In the genomic region with DNA sequence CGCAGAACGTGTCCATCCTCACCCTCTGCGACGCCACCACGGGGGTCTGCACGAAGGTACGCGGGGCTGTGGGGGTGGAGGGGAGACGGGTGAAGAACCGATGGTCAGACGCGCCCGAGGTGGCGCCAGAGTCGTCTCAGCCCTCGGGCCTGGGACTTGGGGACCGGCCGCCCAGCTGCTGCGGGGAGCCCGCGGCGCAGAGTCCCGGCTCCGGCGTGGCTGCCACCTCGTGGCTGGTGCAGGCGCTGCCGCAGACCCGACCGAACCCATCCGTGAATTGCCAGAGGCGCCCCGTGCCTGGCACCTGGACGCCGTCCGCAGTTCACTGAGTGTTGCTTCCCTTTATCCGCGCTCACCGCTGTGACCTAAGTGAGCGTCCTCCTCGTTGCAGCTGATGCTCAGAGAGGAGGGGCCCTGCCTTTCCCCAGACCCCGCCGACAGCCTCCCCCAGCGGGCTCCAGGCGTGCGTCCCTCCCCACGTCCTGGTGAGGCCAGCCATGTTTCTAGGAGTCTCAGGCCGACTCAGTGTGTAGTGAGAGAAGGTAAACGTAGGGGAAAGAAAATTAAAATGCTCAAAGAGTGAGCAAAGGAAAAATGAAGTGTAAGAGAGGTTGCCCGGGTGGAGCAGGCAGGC, we compare ENCODE assay signal across 9 cellular contexts.
DNase-seq lines count a peak whose midpoint lies in the region; ATAC-seq and TF ChIP-seq lines count a peak whose summit lies in the region.
"Had no signal": no experiment of that assay in that cellular context is flagged by ENCODE, and none has a peak within 500 bp of the region (broad histone marks: within the 10 kb centered on the region; RNA-seq: fewer than 3 reads in every experiment).

No MANE protein-coding gene starts in this region.

- POLR2A ChIA-PET in A673 (lab: Charles Lee; ENCODE audit: low non-redundant PET), result no interaction called here

- H3K27me3 ChIP-seq in A673 (replicated peaks; ENCODE audit: insufficient read depth, low read depth, low read length, poor library complexity) (peaks cover 42% of the 10 kb centered on the region), right lobe of liver (no peaks in the 10 kb centered on the region)

- H3K4me3 Mint-ChIP-seq in activated naive CD8-positive, alpha-beta T cell treated with anti-CD3 and anti-CD28 coated beads for 36 hours, result no peak overlapping the region
- H3K4me3 Mint-ChIP-seq: activated naive CD4-positive, alpha-beta T cell treated with anti-CD3 and anti-CD28 coated beads, Interleukin-2, amount 10 ng/mL, durations not matched to agents 7 days and 5 days had no signal

- H3K36me3 Mint-ChIP-seq in activated naive CD8-positive, alpha-beta T cell treated with anti-CD3 and anti-CD28 coated beads for 36 hours, result no peaks in the 10 kb centered on the region
- H3K36me3 Mint-ChIP-seq: activated naive CD4-positive, alpha-beta T cell treated with anti-CD3 and anti-CD28 coated beads, Interleukin-2, amount 10 ng/mL, durations not matched to agents 7 days and 5 days had no signal

- no peak for TF ChIP-seq POLR2A in right lobe of liver (IDR thresholded peaks at IDR 0.05)

- H3K9me3 ChIP-seq in A673 (ENCODE audit: low read depth, low read length, poor library complexity, severe bottlenecking) (no peaks in the 10 kb centered on the region), right lobe of liver (no peaks in the 10 kb centered on the region)

- CTCF ChIA-PET in A673 (lab: Charles Lee), result no interaction called here

- H3K27ac Mint-ChIP-seq in activated naive CD8-positive, alpha-beta T cell treated with anti-CD3 and anti-CD28 coated beads for 36 hours, result no peak overlapping the region
- H3K27ac Mint-ChIP-seq: activated naive CD4-positive, alpha-beta T cell treated with anti-CD3 and anti-CD28 coated beads, Interleukin-2, amount 10 ng/mL, durations not matched to agents 7 days and 5 days had no signal

- H3K4me1 ChIP-seq in A673 (ENCODE audit: insufficient read depth, low read length, poor library complexity, severe bottlenecking) (no peaks in the 10 kb centered on the region), right lobe of liver (no peaks in the 10 kb centered on the region)

- H3K36me3 ChIP-seq in A673 (ENCODE audit: insufficient read depth, low read length, poor library complexity, severe bottlenecking) (no peaks in the 10 kb centered on the region), right lobe of liver (no peaks in the 10 kb centered on the region)

- BruUV-seq in A673 (replicated peaks; lab: Mats Ljungman, UMichigan), result no TSS peak

- H3K4me3 ChIP-seq in A673 (ENCODE audit: low read depth, low read length, poor library complexity, severe bottlenecking) (no peak overlapping the region), right lobe of liver (no peak overlapping the region)

- DNase-seq in A673 (ENCODE audit: low spot score) (peak; percentile 7), GM20000 (ENCODE audit: low spot score) (peak; percentile 45), right lobe of liver (peak in 1 of 3 donors; percentile 36), AG08395 (ENCODE audit: low spot score) (no peak), NCI-H2029 (lab: John Stamatoyannopoulos, UW) (no peak), NCI-H446 treated with DMSO at 0.1 percent for 48 hours (lab: John Stamatoyannopoulos, UW) (no peak)
- DNase-seq in activated naive CD8-positive, alpha-beta T cell treated with anti-CD3 and anti-CD28 coated beads for 36 hours, result peak; percentile 38
- DNase-seq: activated naive CD4-positive, alpha-beta T cell treated with anti-CD3 and anti-CD28 coated beads, Interleukin-2, amount 10 ng/mL, durations not matched to agents 7 days and 5 days had no signal

- no peak overlapping the region for H3K27ac ChIP-seq in A673 (ENCODE audit: low read depth, low read length, poor library complexity, severe bottlenecking)
- H3K27ac ChIP-seq in right lobe of liver, result no peak overlapping the region

- H3K9me3 Mint-ChIP-seq in activated naive CD8-positive, alpha-beta T cell treated with anti-CD3 and anti-CD28 coated beads for 36 hours, result no peaks in the 10 kb centered on the region
- H3K9me3 Mint-ChIP-seq: activated naive CD4-positive, alpha-beta T cell treated with anti-CD3 and anti-CD28 coated beads, Interleukin-2, amount 10 ng/mL, durations not matched to agents 7 days and 5 days had no signal

- H3K27me3 Mint-ChIP-seq in activated naive CD8-positive, alpha-beta T cell treated with anti-CD3 and anti-CD28 coated beads for 36 hours, result peaks cover 30% of the 10 kb centered on the region

- intact Hi-C loops in A673 (cut with micrococcal nuclease; ENCODE audit: unreplicated experiment) (no loop called here), right lobe of liver (cut with DNase I) (no loop called here)

- WGBS in right lobe of liver (ENCODE audit: insufficient coverage, low coverage, low lambda C conversion rate, missing lambda C conversion rate), result 33% methylated on average over 13 of the region's 50 CpGs

- TF ChIP-seq CTCF in A673 (conservative IDR thresholded peaks at IDR 0.05; ENCODE audit: low read depth, low read length) (peak; percentile 50), GM20000 (IDR thresholded peaks at IDR 0.05; ENCODE audit: extremely low read depth, missing control alignments) (no peak), right lobe of liver (IDR thresholded peaks at IDR 0.05) (peak in 3 of 4 donors; percentile 25 to 53 (median 41))

- ATAC-seq in right lobe of liver (peak; percentile 64 to 84 (median 74)), HG03108 (IDR thresholded peaks at IDR 0.05; ENCODE audit: unreplicated experiment) (no peak)

- no peaks in the 10 kb centered on the region for H3K4me1 Mint-ChIP-seq in activated naive CD8-positive, alpha-beta T cell treated with anti-CD3 and anti-CD28 coated beads for 36 hours
- H3K4me1 Mint-ChIP-seq: activated naive CD4-positive, alpha-beta T cell treated with anti-CD3 and anti-CD28 coated beads, Interleukin-2, amount 10 ng/mL, durations not matched to agents 7 days and 5 days had no signal

Comparison
In these comparisons a context has a peak if more than half of its experiments do, and no peak if none do; other contexts are left out.
1. DNase-seq: peak in A673 (single experiment), GM20000 (single experiment) and activated naive CD8-positive, alpha-beta T cell treated with anti-CD3 and anti-CD28 coated beads for 36 hours (single experiment); none in AG08395 (single experiment), NCI-H2029 (single experiment) and NCI-H446 treated with DMSO at 0.1 percent for 48 hours (single experiment).